16 cellular contexts compared by ENCODE assay signal in the genomic region with DNA sequence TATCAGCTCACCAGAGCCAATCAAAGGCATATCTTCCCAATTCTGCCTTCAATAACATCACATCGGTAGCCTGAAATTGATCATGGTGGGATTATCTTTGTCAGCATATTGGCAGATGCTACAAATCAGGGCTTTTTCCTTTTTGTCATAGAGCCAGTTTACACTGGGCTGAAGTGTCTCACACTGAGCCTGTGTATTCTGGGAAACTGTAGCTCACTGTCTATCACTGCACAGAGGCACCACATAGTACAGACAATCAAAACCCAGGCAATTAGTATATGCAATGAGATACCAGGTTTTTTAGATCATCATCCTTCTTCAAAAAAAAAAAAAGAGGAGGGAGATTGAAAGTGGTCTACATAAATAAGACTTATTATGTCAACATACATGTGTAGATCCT. TPM values are rescaled to one million over a fixed set of nuclear protein-coding genes. Genes with fewer than 3 reads are reported as not detected.
DNase-seq lines count a peak whose midpoint lies in the region; ATAC-seq and TF ChIP-seq lines count a peak whose summit lies in the region.
"Had no signal": no experiment of that assay in that cellular context is flagged by ENCODE, and none has a peak within 500 bp of the region (broad histone marks: within the 10 kb centered on the region; RNA-seq: fewer than 3 reads in every experiment).

No MANE protein-coding gene starts in this region.

- no peaks in the 10 kb centered on the region for H3K9me3 Mint-ChIP-seq in activated CD4-positive, alpha-beta T cell treated with anti-CD3 and anti-CD28 coated beads, Interleukin-2, amount 10 ng/mL, durations not matched to agents 24 days and 14 days
- no peaks in the 10 kb centered on the region for H3K9me3 Mint-ChIP-seq in naive B cell

- no peak overlapping the region for H3K4me3 ChIP-seq in coronary artery
- H3K4me3 ChIP-seq in stomach = no peak overlapping the region
- H3K4me3 ChIP-seq in hepatocyte = no peak overlapping the region
- H3K4me3 ChIP-seq in MG63 = no peak overlapping the region

- ATAC-seq in naive B cell (ENCODE audit: low read depth in 2 of 2) = no peak
- ATAC-seq: Panc1 had no signal

- no peaks in the 10 kb centered on the region for H3K27me3 ChIP-seq in stomach
- H3K27me3 ChIP-seq in hepatocyte = no peaks in the 10 kb centered on the region
- no peaks in the 10 kb centered on the region for H3K27me3 ChIP-seq in MG63

- H3K27me3 Mint-ChIP-seq in activated CD4-positive, alpha-beta T cell treated with anti-CD3 and anti-CD28 coated beads, Interleukin-2, amount 10 ng/mL, durations not matched to agents 24 days and 14 days = no peaks in the 10 kb centered on the region
- no peaks in the 10 kb centered on the region for H3K27me3 Mint-ChIP-seq in naive B cell

- TF ChIP-seq CTCF in coronary artery (IDR thresholded peaks at IDR 0.05) (no peak), stomach (IDR thresholded peaks at IDR 0.05) (no peak), hepatocyte (IDR thresholded peaks at IDR 0.05; ENCODE audit: poor library complexity) (no peak)

- intact Hi-C loops in activated CD4-positive, alpha-beta T cell treated with anti-CD3 and anti-CD28 coated beads, Interleukin-2, amount 10 ng/mL, durations not matched to agents 24 days and 14 days (cut with micrococcal nuclease) = no loop called here
- intact Hi-C loops in stomach (cut with DNase I; ENCODE audit: low total_unique reads) = no loop called here

- no peaks in the 10 kb centered on the region for H3K9me2 ChIP-seq in hepatocyte (replicated peaks; ENCODE audit: insufficient read depth)

- no peak for DNase-seq in activated CD4-positive, alpha-beta T cell treated with anti-CD3 and anti-CD28 coated beads, Interleukin-2, amount 10 ng/mL, durations not matched to agents 24 days and 14 days
- DNase-seq in activated CD4-positive, alpha-beta T cell treated with anti-CD3 and anti-CD28 coated beads for 48 hours = no peak
- DNase-seq in coronary artery (ENCODE audit: low spot score) (peak; percentile 1), naive B cell (no peak), stomach (no peak), hepatocyte (ENCODE audit: low spot score) (no peak), MG63 (no peak), NCI-H1436 treated with DMSO at 0.1 percent for 48 hours (lab: John Stamatoyannopoulos, UW) (no peak)
- DNase-seq: COR-L47, KG1, NCI-H1436, NCI-H2029 treated with DMSO at 0.1 percent for 48 hours, NCI-H774, Right ventricle myocardium superior had no signal

- no peak overlapping the region for H3K4me3 Mint-ChIP-seq in activated CD4-positive, alpha-beta T cell treated with anti-CD3 and anti-CD28 coated beads, Interleukin-2, amount 10 ng/mL, durations not matched to agents 24 days and 14 days
- H3K4me3 Mint-ChIP-seq in naive B cell = no peak overlapping the region

- no peak for TF ChIP-seq POLR2A in stomach (IDR thresholded peaks at IDR 0.05)

- TF ChIP-seq EP300 in stomach (IDR thresholded peaks at IDR 0.05) = no peak

- H3K4me1 Mint-ChIP-seq in activated CD4-positive, alpha-beta T cell treated with anti-CD3 and anti-CD28 coated beads, Interleukin-2, amount 10 ng/mL, durations not matched to agents 24 days and 14 days = peaks cover 62% of the 10 kb centered on the region
- peaks cover 66 to 93% (median 92%) of the 10 kb centered on the region in 3 donors for H3K4me1 Mint-ChIP-seq in naive B cell

- peaks cover 82% of the 10 kb centered on the region for H3K36me3 Mint-ChIP-seq in activated CD4-positive, alpha-beta T cell treated with anti-CD3 and anti-CD28 coated beads, Interleukin-2, amount 10 ng/mL, durations not matched to agents 24 days and 14 days (ENCODE audit: low read depth)
- peaks cover 26 to 29% of the 10 kb centered on the region in 2 donors for H3K36me3 Mint-ChIP-seq in naive B cell

- H3K27ac ChIP-seq in coronary artery (no peak overlapping the region), stomach (peak overlapping the region in 3 of 5 donors; percentile 33 to 77 (median 41)), hepatocyte (no peak overlapping the region)
- H3K27ac ChIP-seq: C4-2B had no signal

- whole genome bisulfite sequencing in stomach, 5 donors = 46 to 82% (median 76%) methylated on average over 1 of the region's 1 CpG
- WGBS in hepatocyte (ENCODE audit: low lambda C conversion rate, missing lambda C conversion rate) = 85% methylated on average over 1 of the region's 1 CpG

- no peaks in the 10 kb centered on the region for H3K9me3 ChIP-seq in stomach
- no peaks in the 10 kb centered on the region for H3K9me3 ChIP-seq in hepatocyte (ENCODE audit: low read depth)
- H3K9me3 ChIP-seq in MG63 = no peaks in the 10 kb centered on the region

- H3K4me2 ChIP-seq in hepatocyte = no peak overlapping the region

- no peak overlapping the region for H2AFZ ChIP-seq in hepatocyte

- no peaks in the 10 kb centered on the region for H3K79me2 ChIP-seq in hepatocyte

- no peaks in the 10 kb centered on the region for H4K20me1 ChIP-seq in hepatocyte (ENCODE audit: insufficient read depth, poor library complexity, severe bottlenecking)

- H3K4me1 ChIP-seq in stomach (peaks cover 9 to 62% (median 40%) of the 10 kb centered on the region in 4 donors), hepatocyte (ENCODE audit: insufficient read depth) (no peaks in the 10 kb centered on the region)

- H3K27ac Mint-ChIP-seq in activated CD4-positive, alpha-beta T cell treated with anti-CD3 and anti-CD28 coated beads, Interleukin-2, amount 10 ng/mL, durations not matched to agents 24 days and 14 days = peak overlapping the region; percentile 75
- peak overlapping the region in 4 of 6 donors; percentile 50 to 88 (median 70) for H3K27ac Mint-ChIP-seq in naive B cell

- H3K36me3 ChIP-seq in stomach (peaks cover 0 to 19% (median 5%) of the 10 kb centered on the region in 4 donors), hepatocyte (replicated peaks; ENCODE audit: insufficient read depth, low read depth) (no peaks in the 10 kb centered on the region), MG63 (peaks cover 15% of the 10 kb centered on the region)

RNA-seq across cellular contexts. Expression of gene ADAM19, which starts 46.6 kb away (rescaled TPM):
- 232 TPM in 2 replicates for total RNA-seq in activated CD4-positive, alpha-beta T cell treated with anti-CD3 and anti-CD28 coated beads, Interleukin-2, amount 10 ng/mL, durations not matched to agents 24 days and 14 days
- polyA plus RNA-seq in naive B cell (ENCODE audit: low read depth in 6 of 6) (10 to 100 TPM in 5 of 6 donors, 1 to 10 TPM in 1; 6.3 to 75.5 (median 43.4) TPM), stomach (1 to 10 TPM; 3.3 to 4.1 (median 3.4) TPM), hepatocyte (6.0 and 6.9 TPM in 2 replicates)
- total RNA-seq in stomach (10 to 100 TPM in 3 of 5 donors, 1 to 10 TPM in 2; 1.2 to 42.8 (median 13.3) TPM), hepatocyte (8.0 and 8.6 TPM in 2 replicates)
- 10.6 and 16.4 TPM in 2 replicates for total RNA-seq in MG63 (2014; rRNA removed; shearing (Covaris generic); ENCODE audit: low replicate concordance)

Comparison
In these comparisons a context has a peak if more than half of its experiments do, and no peak if none do; other contexts are left out.
1. H3K27ac ChIP-seq: peak in stomach (3 of 5); none in coronary artery (0 of 2) and hepatocyte (single experiment).